ENCODE assay signal across 25 cellular contexts in genomic region chr4:181289203-181289602, GRCh38.
DNase-seq lines count a peak whose midpoint lies in the region.
"Had no signal": no experiment of that assay in that cellular context is flagged by ENCODE, and none has a peak within 500 bp of the region (broad histone marks: within the 10 kb centered on the region; RNA-seq: fewer than 3 reads in every experiment).

No MANE protein-coding gene starts in this region.

- H2BK5ac ChIP-seq in neuronal stem cell (ENCODE audit: low read length): no peak overlapping the region

- no peak overlapping the region for H2AFZ ChIP-seq in neuronal stem cell (ENCODE audit: low read length)

- WGBS in neuronal stem cell (ENCODE audit: extremely low coverage in 2 of 2, insufficient read length in 2 of 2, insufficient replicate concordance in 1 of 2), 2 donors: no CpG with 5 or more reads among the region's 7 CpGs

- no peaks in the 10 kb centered on the region for H3K79me1 ChIP-seq in neuronal stem cell (ENCODE audit: low read depth, low read length)

- no peak overlapping the region for H3K4me3 ChIP-seq in neuronal stem cell (ENCODE audit: low read length in 2 of 2)
- H3K4me3 ChIP-seq: colonic mucosa, esophagus muscularis mucosa, SK-N-MC, skin epidermis had no signal

- H3K18ac ChIP-seq in neuronal stem cell (ENCODE audit: low read length): no peak overlapping the region

- H3K9ac ChIP-seq in neuronal stem cell (ENCODE audit: low read depth, low read length, poor library complexity): no peak overlapping the region

- H3K36me3 ChIP-seq in neuronal stem cell (replicated peaks in 1 of 2; ENCODE audit: control insufficient read depth in 2 of 2, insufficient read depth in 2 of 2, low read length in 2 of 2): no peaks in the 10 kb centered on the region
- H3K36me3 ChIP-seq: colonic mucosa, esophagus muscularis mucosa had no signal

- H2BK12ac ChIP-seq in neuronal stem cell (ENCODE audit: low read length): no peak overlapping the region

- no peak overlapping the region for H3K4ac ChIP-seq in neuronal stem cell (ENCODE audit: low read length)

- H3K14ac ChIP-seq in neuronal stem cell (ENCODE audit: low read length): no peak overlapping the region

- no peak overlapping the region for H3K23ac ChIP-seq in neuronal stem cell (ENCODE audit: low read depth, low read length, poor library complexity)

- no peaks in the 10 kb centered on the region for H3K9me3 ChIP-seq in neuronal stem cell (replicated peaks in 1 of 2; ENCODE audit: control insufficient read depth in 2 of 2, insufficient read depth in 1 of 2, low read depth in 1 of 2, low read length in 2 of 2)
- H3K9me3 ChIP-seq: Caco-2, colonic mucosa, esophagus muscularis mucosa had no signal

- H4K91ac ChIP-seq in neuronal stem cell (ENCODE audit: low read depth, low read length, poor library complexity): no peak overlapping the region

- H2BK120ac ChIP-seq in neuronal stem cell (ENCODE audit: low read depth, low read length): no peak overlapping the region

- no peak overlapping the region for H2AK5ac ChIP-seq in neuronal stem cell (ENCODE audit: low read depth, low read length)

- no peaks in the 10 kb centered on the region for H3K27me3 ChIP-seq in neuronal stem cell (ENCODE audit: control insufficient read depth in 3 of 3, insufficient read depth in 3 of 3, low read depth in 1 of 3, low read length in 3 of 3)
- H3K27me3 ChIP-seq: colonic mucosa had no signal

- H4K8ac ChIP-seq in neuronal stem cell (ENCODE audit: low read depth, low read length): no peak overlapping the region

- H2BK15ac ChIP-seq in neuronal stem cell (ENCODE audit: low read length): no peak overlapping the region

- no peak overlapping the region for H3K4me2 ChIP-seq in neuronal stem cell (ENCODE audit: insufficient read depth, low read length, poor library complexity, severe bottlenecking)

- DNase-seq in DMS153 (lab: John Stamatoyannopoulos, UW): peak; percentile 91
- DNase-seq in NCI-H128 (lab: John Stamatoyannopoulos, UW; ENCODE audit: unreplicated experiment): peak; percentile 42
- peak; percentile 53 for DNase-seq in NCI-H2107 (lab: John Stamatoyannopoulos, UW)
- peak; percentile 28 for DNase-seq in SW480 (ENCODE audit: low spot score)
- no peak for DNase-seq in globus pallidus (ENCODE audit: low spot score)
- no peak for DNase-seq in dermis blood vessel endothelial cell
- DNase-seq in neuronal stem cell (ENCODE audit: low spot score): no peak
- DNase-seq in RPMI8226: no peak
- DNase-seq: activated CD4-positive, alpha-beta T cell treated with anti-CD3 and anti-CD28 coated beads for 48 hours; activated naive CD4-positive, alpha-beta T cell treated with anti-CD3 and anti-CD28 coated beads, Interleukin-2, amount 50 U/mL, for 16 hours; amygdala; Caco-2; colonic mucosa; EL; foreskin melanocyte; H9; hippocampal formation; immature natural killer cell; Karpas-422; MV-4-11; naive thymus-derived CD8-positive, alpha-beta T cell; T-helper 2 cell had no signal

- H3K4me1 ChIP-seq in neuronal stem cell (ENCODE audit: control insufficient read depth in 2 of 2, insufficient read depth in 1 of 2, low read depth in 1 of 2, low read length in 2 of 2): peaks cover 0 to 1% of the 10 kb centered on the region in 2 donors
- H3K4me1 ChIP-seq: Caco-2, colonic mucosa, esophagus muscularis mucosa had no signal

- H3K27ac ChIP-seq in neuronal stem cell (replicated peaks; ENCODE audit: low read length): no peak overlapping the region
- H3K27ac ChIP-seq: colonic mucosa, esophagus muscularis mucosa, SK-N-MC, skin epidermis had no signal

Comparison
In these comparisons a context has a peak if more than half of its experiments do, and no peak if none do; other contexts are left out.
1. DNase-seq: peak in DMS153 (single experiment), NCI-H128 (single experiment), NCI-H2107 (single experiment) and SW480 (single experiment); none in globus pallidus (single experiment), dermis blood vessel endothelial cell (single experiment), neuronal stem cell (single experiment) and RPMI8226 (single experiment).